In genomic region chr2:33475381-33476099, GRCh38 we compare ENCODE assay signal across 8 cellular contexts.
DNase-seq lines count a peak whose midpoint lies in the region; ATAC-seq lines count a peak whose summit lies in the region.

No MANE protein-coding gene starts in this region.

- ATAC-seq in GM18861 (IDR thresholded peaks at IDR 0.05; ENCODE audit: unreplicated experiment): peak; percentile 36
- peak; percentile 43 for ATAC-seq in HG03103 (IDR thresholded peaks at IDR 0.05; ENCODE audit: low read depth, unreplicated experiment)

- H3K27ac ChIP-seq in cingulate gyrus (ENCODE audit: low read depth, low read length): peak overlapping the region; percentile 98

- DNase-seq in AG08395 (ENCODE audit: low spot score) (peak; percentile 78), NCI-H2196 (lab: John Stamatoyannopoulos, UW; ENCODE audit: unreplicated experiment) (peak; percentile 75), kidney tubule cell (ENCODE audit: low spot score) (peak; percentile 96)
- peak; percentile 66 for DNase-seq in activated CD4-positive, CD25-positive, alpha-beta regulatory T cell treated with anti-CD3 and anti-CD28 coated beads, Interleukin-2, amount 50 U/mL, for 16 hours (ENCODE audit: low read depth, low spot score)
- peak; percentile 73 for DNase-seq in stimulated activated CD4-positive, alpha-beta T cell treated with anti-CD3 and anti-CD28 coated beads, Interleukin-1b, Interleukin-23, amount 100 ng/mL, for 48 hours

Comparison
In these comparisons a context has a peak if more than half of its experiments do, and no peak if none do; other contexts are left out.
1. Peak in every context shown above with its lines: DNase-seq, ATAC-seq and H3K27ac ChIP-seq.